In genomic region chr18:48569139-48569914, GRCh38 we compare ENCODE assay signal across 17 cellular contexts. TPM values are rescaled to one million over a fixed set of nuclear protein-coding genes. Genes with fewer than 3 reads are reported as not detected.
DNase-seq lines count a peak whose midpoint lies in the region; TF ChIP-seq lines count a peak whose summit lies in the region.
"Had no signal": no experiment of that assay in that cellular context is flagged by ENCODE, and none has a peak within 500 bp of the region (broad histone marks: within the 10 kb centered on the region; RNA-seq: fewer than 3 reads in every experiment).

No MANE protein-coding gene starts in this region.

- H3K27me3 Mint-ChIP-seq in brain (no peaks in the 10 kb centered on the region), neural crest cell (ENCODE audit: low read depth) (no peaks in the 10 kb centered on the region)

- H3K36me3 Mint-ChIP-seq in brain (peaks cover 49% of the 10 kb centered on the region), neural crest cell (ENCODE audit: low read depth) (peaks cover 10% of the 10 kb centered on the region)
- H3K36me3 Mint-ChIP-seq: CD4-positive, alpha-beta memory T cell had no signal

- peaks cover 4 to 24% (median 14%) of the 10 kb centered on the region in 5 experiments for H3K9me3 Mint-ChIP-seq in brain
- H3K9me3 Mint-ChIP-seq in neural crest cell = peaks cover 2% of the 10 kb centered on the region

- H3K4me3 Mint-ChIP-seq in brain (no peak overlapping the region), neural crest cell (no peak overlapping the region)
- H3K4me3 Mint-ChIP-seq: CD4-positive, alpha-beta memory T cell had no signal

- H3K27ac Mint-ChIP-seq in brain (peak overlapping the region in 3 of 5 experiments; percentile 7 to 49 (median 15)), neural crest cell (ENCODE audit: unreplicated experiment) (peak overlapping the region; percentile 23)
- H3K27ac Mint-ChIP-seq: CD4-positive, alpha-beta memory T cell had no signal

- DNase-seq in NCI-H748 (lab: John Stamatoyannopoulos, UW; ENCODE audit: unreplicated experiment) = peak; percentile 20
- DNase-seq in NCI-H748 treated with DMSO at 0.1 percent for 48 hours (lab: John Stamatoyannopoulos, UW) = no peak
- DNase-seq in neural crest cell (ENCODE audit: low read depth, low spot score) = no peak
- DNase-seq in activated CD4-positive, CD25-positive, alpha-beta regulatory T cell treated with anti-CD3 and anti-CD28 coated beads, Interleukin-2, amount 50 U/mL, for 72 hours = no peak
- no peak for DNase-seq in SHP77 (lab: John Stamatoyannopoulos, UW)
- no peak for DNase-seq in NCI-H2081 treated with DMSO at 0.1 percent for 48 hours (lab: John Stamatoyannopoulos, UW)
- DNase-seq in NCI-H2107 (lab: John Stamatoyannopoulos, UW) = no peak
- DNase-seq: CD4-positive, alpha-beta memory T cell; DMS79 treated with DMSO at 0.1 percent for 48 hours; GOT3; NCI-H1092; NCI-H1930; NCI-H226; NCI-H526; PC-3; SJCRH30 had no signal

- H3K4me1 Mint-ChIP-seq in brain (peaks cover 78% of the 10 kb centered on the region), neural crest cell (peaks cover 56% of the 10 kb centered on the region)
- H3K4me1 Mint-ChIP-seq: CD4-positive, alpha-beta memory T cell had no signal

- no peak for TF ChIP-seq CTCF in brain (conservative IDR thresholded peaks at IDR 0.05)
- TF ChIP-seq CTCF in neural crest cell (conservative IDR thresholded peaks at IDR 0.05) = no peak

RNA-seq across cellular contexts. Expression of gene CTIF, which starts 30.5 kb away (rescaled TPM):
- polyA plus RNA-seq in brain (ENCODE audit: insufficient read depth, low read depth, low replicate concordance) = 66.2 TPM
- 46.7 and 52.6 TPM in 2 replicates for total RNA-seq in neural crest cell
- polyA plus RNA-seq: CD4-positive, alpha-beta memory T cell had no signal
